Comparison of ENCODE assay signal across 2 cellular contexts in genomic region chr1:214843281-214843680, GRCh38.
TF ChIP-seq lines count a peak whose summit lies in the region.

No MANE protein-coding gene starts in this region.

TF ChIP-seq in IMR-90, 13 proteins besides CTCF, POLR2A, EP300 and RAD21 (continued from another document):
- TF ChIP-seq, protein P1, sequence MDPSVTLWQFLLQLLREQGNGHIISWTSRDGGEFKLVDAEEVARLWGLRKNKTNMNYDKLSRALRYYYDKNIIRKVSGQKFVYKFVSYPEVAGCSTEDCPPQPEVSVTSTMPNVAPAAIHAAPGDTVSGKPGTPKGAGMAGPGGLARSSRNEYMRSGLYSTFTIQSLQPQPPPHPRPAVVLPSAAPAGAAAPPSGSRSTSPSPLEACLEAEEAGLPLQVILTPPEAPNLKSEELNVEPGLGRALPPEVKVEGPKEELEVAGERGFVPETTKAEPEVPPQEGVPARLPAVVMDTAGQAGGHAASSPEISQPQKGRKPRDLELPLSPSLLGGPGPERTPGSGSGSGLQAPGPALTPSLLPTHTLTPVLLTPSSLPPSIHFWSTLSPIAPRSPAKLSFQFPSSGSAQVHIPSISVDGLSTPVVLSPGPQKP (IDR thresholded peaks at IDR 0.05; ENCODE audit: borderline replicate concordance, low read depth, low read length) = no peak
- TF ChIP-seq CEBPB (IDR thresholded peaks at IDR 0.05; ENCODE audit: low read depth, low read length) = no peak
- TF ChIP-seq FOS (IDR thresholded peaks at IDR 0.05; ENCODE audit: low read depth, low read length) = no peak
- TF ChIP-seq BHLHE40 (IDR thresholded peaks at IDR 0.05; ENCODE audit: low read depth, low read length) = no peak
- no peak for TF ChIP-seq NFE2L2 (IDR thresholded peaks at IDR 0.05; ENCODE audit: low read depth, low read length)
- TF ChIP-seq MAFK (IDR thresholded peaks at IDR 0.05; ENCODE audit: low read depth, low read length) = no peak
- no peak for TF ChIP-seq SMC3 (IDR thresholded peaks at IDR 0.05; ENCODE audit: low read depth, low read length)
- TF ChIP-seq MXI1 (IDR thresholded peaks at IDR 0.05; ENCODE audit: borderline replicate concordance, low read depth, low read length) = no peak
- TF ChIP-seq CHD1 (IDR thresholded peaks at IDR 0.05; ENCODE audit: low read depth, low read length) = no peak
- TF ChIP-seq, protein P2, sequence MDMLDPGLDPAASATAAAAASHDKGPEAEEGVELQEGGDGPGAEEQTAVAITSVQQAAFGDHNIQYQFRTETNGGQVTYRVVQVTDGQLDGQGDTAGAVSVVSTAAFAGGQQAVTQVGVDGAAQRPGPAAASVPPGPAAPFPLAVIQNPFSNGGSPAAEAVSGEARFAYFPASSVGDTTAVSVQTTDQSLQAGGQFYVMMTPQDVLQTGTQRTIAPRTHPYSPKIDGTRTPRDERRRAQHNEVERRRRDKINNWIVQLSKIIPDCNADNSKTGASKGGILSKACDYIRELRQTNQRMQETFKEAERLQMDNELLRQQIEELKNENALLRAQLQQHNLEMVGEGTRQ (IDR thresholded peaks at IDR 0.05; ENCODE audit: low read depth, low read length) = no peak
- TF ChIP-seq MAZ (IDR thresholded peaks at IDR 0.05; ENCODE audit: borderline replicate concordance, low read depth, low read length) = no peak
- TF ChIP-seq RCOR1 (IDR thresholded peaks at IDR 0.05; ENCODE audit: insufficient replicate concordance, low read length) = no peak

TF ChIP-seq in WTC11, 78 proteins besides CTCF, POLR2A, EP300 and RAD21 (continued from another document):
- TF ChIP-seq, protein P3, sequence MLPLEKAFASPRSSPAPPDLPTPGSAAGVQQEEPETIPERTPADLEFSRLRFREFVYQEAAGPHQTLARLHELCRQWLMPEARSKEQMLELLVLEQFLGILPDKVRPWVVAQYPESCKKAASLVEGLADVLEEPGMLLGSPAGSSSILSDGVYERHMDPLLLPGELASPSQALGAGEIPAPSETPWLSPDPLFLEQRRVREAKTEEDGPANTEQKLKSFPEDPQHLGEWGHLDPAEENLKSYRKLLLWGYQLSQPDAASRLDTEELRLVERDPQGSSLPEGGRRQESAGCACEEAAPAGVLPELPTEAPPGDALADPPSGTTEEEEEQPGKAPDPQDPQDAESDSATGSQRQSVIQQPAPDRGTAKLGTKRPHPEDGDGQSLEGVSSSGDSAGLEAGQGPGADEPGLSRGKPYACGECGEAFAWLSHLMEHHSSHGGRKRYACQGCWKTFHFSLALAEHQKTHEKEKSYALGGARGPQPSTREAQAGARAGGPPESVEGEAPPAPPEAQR (CRISPR knock-in tag; IDR thresholded peaks at IDR 0.05) = no peak
- TF ChIP-seq MYBL2 (CRISPR knock-in tag; IDR thresholded peaks at IDR 0.05) (no peak), IRF2 (CRISPR knock-in tag; IDR thresholded peaks at IDR 0.05; ENCODE audit: borderline replicate concordance, low read depth) (no peak), TEAD4 (CRISPR knock-in tag; IDR thresholded peaks at IDR 0.05) (no peak), ETV6 (CRISPR knock-in tag; IDR thresholded peaks at IDR 0.05) (no peak)
- TF ChIP-seq, protein P4, sequence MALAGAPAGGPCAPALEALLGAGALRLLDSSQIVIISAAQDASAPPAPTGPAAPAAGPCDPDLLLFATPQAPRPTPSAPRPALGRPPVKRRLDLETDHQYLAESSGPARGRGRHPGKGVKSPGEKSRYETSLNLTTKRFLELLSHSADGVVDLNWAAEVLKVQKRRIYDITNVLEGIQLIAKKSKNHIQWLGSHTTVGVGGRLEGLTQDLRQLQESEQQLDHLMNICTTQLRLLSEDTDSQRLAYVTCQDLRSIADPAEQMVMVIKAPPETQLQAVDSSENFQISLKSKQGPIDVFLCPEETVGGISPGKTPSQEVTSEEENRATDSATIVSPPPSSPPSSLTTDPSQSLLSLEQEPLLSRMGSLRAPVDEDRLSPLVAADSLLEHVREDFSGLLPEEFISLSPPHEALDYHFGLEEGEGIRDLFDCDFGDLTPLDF (CRISPR knock-in tag; IDR thresholded peaks at IDR 0.05) = no peak
